2 cellular contexts compared by ENCODE assay signal in genomic region chr17:28716740-28717577, GRCh38.
TF ChIP-seq lines count a peak whose summit lies in the region.

No MANE protein-coding gene starts in this region.

TF ChIP-seq in liver, 16 proteins besides CTCF, POLR2A, EP300 and RAD21:
- TF ChIP-seq FOXA2 (IDR thresholded peaks at IDR 0.05) (no peak), HNF4A (conservative IDR thresholded peaks at IDR 0.05) (no peak), NR2F2 (IDR thresholded peaks at IDR 0.05) (no peak), YY1 (IDR thresholded peaks at IDR 0.05) (no peak), MAX (IDR thresholded peaks at IDR 0.05) (no peak), FOXA1 (IDR thresholded peaks at IDR 0.05) (no peak), HNF4G (IDR thresholded peaks at IDR 0.05) (no peak), REST (IDR thresholded peaks at IDR 0.05) (no peak), SP1 (IDR thresholded peaks at IDR 0.05) (no peak), ZBTB33 (IDR thresholded peaks at IDR 0.05) (no peak), JUND (IDR thresholded peaks at IDR 0.05) (no peak), RXRA (IDR thresholded peaks at IDR 0.05) (no peak), ATF3 (IDR thresholded peaks at IDR 0.05) (no peak), TAF1 (conservative IDR thresholded peaks at IDR 0.05) (no peak), EGR1 (IDR thresholded peaks at IDR 0.05; ENCODE audit: low read depth in 2 of 2) (no peak), GABPA (IDR thresholded peaks at IDR 0.05 in 1 of 2, conservative IDR thresholded peaks at IDR 0.05 in 1 of 2) (no peak)

TF ChIP-seq in HepG2, 621 proteins besides CTCF, POLR2A, EP300 and RAD21:
- TF ChIP-seq FOXP1 (IDR thresholded peaks at IDR 0.05) (no peak), FOXP1 (CRISPR knock-in tag; IDR thresholded peaks at IDR 0.05) (no peak), KLF6 (CRISPR knock-in tag; IDR thresholded peaks at IDR 0.05) (no peak), NONO (IDR thresholded peaks at IDR 0.05) (no peak), NONO (CRISPR knock-in tag; conservative IDR thresholded peaks at IDR 0.05) (no peak), POGK (CRISPR knock-in tag; conservative IDR thresholded peaks at IDR 0.05) (no peak), LBX2 (CRISPR knock-in tag; IDR thresholded peaks at IDR 0.05; ENCODE audit: borderline replicate concordance) (no peak), ZSCAN29 (CRISPR knock-in tag; conservative IDR thresholded peaks at IDR 0.05) (no peak), FUBP1 (CRISPR knock-in tag; IDR thresholded peaks at IDR 0.05; ENCODE audit: borderline replicate concordance) (no peak), CEBPB (IDR thresholded peaks at IDR 0.05; ENCODE audit: borderline replicate concordance, low read depth, low read length) (no peak), SP140L (CRISPR knock-in tag; IDR thresholded peaks at IDR 0.05; ENCODE audit: borderline replicate concordance) (no peak)
